1 cellular context compared by ENCODE assay signal in genomic region chr18:64009305-64009704, GRCh38.
TF ChIP-seq lines count a peak whose summit lies in the region.

No MANE protein-coding gene starts in this region.

TF ChIP-seq in A549, 52 proteins besides CTCF, POLR2A, EP300 and RAD21 (continued from another document):
- TF ChIP-seq REST (IDR thresholded peaks at IDR 0.05) (no peak), ESRRA (IDR thresholded peaks at IDR 0.05; ENCODE audit: borderline replicate concordance, low read length) (no peak)
